In genomic region chr10:102615361-102615760, GRCh38 we compare ENCODE assay signal across 9 cellular contexts. TPM values are rescaled to one million over a fixed set of nuclear protein-coding genes. Genes with fewer than 3 reads are reported as not detected.
DNase-seq lines count a peak whose midpoint lies in the region; ATAC-seq and TF ChIP-seq lines count a peak whose summit lies in the region.
"Had no signal": no experiment of that assay in that cellular context is flagged by ENCODE, and none has a peak within 500 bp of the region (broad histone marks: within the 10 kb centered on the region; RNA-seq: fewer than 3 reads in every experiment).

No MANE protein-coding gene starts in this region.

- peak overlapping the region; percentile 17 to 22 for H3K27ac ChIP-seq in lung (ENCODE audit: low read depth in 1 of 2, low read length in 1 of 2)

- H3K27me3 ChIP-seq in BJ (ENCODE audit: control insufficient read depth, insufficient read depth, low read length) (no peaks in the 10 kb centered on the region), lung (ENCODE audit: control insufficient read depth, insufficient read depth) (no peaks in the 10 kb centered on the region)

- H3K4me1 ChIP-seq in lung (ENCODE audit: control insufficient read depth in 2 of 2, insufficient read depth in 2 of 2, low read length in 2 of 2) = peaks cover 5 to 31% of the 10 kb centered on the region in 2 donors

- H3K36me3 ChIP-seq in BJ (ENCODE audit: control insufficient read depth, insufficient read depth, low read length) = peaks cover 16% of the 10 kb centered on the region
- H3K36me3 ChIP-seq in lung (ENCODE audit: control insufficient read depth in 2 of 2, insufficient read depth in 2 of 2, low read length in 2 of 2) = peaks cover 0 to 12% of the 10 kb centered on the region in 2 donors

- CTCF ChIA-PET in BJ (lab: Yijun Ruan, JAX) = interaction anchor here (0.9 to 1.4 kb wide), 5 partner anchors 9 to 35 kb away, joined by 3 to 7 read pairs (median 4); no protein-coding TSS in a partner anchor
- CTCF ChIA-PET in HEK293T (lab: Yijun Ruan, JAX) = interaction anchor here (1.0 to 1.8 kb wide), 4 partner anchors 12 to 99 kb away, joined by 3 to 15 read pairs (median 7); partner anchors contain the start of gene ARL3

- in situ Hi-C loops in astrocyte of the cerebellum (cut with HindIII; ENCODE audit: low sequenced_read_pairs) = no loop called here

- no peak overlapping the region for H3K4me3 ChIP-seq in BJ (ENCODE audit: low read depth, low read length)
- no peak overlapping the region for H3K4me3 ChIP-seq in astrocyte of the cerebellum (ENCODE audit: low read depth, low read length)
- H3K4me3 ChIP-seq in lung = no peak overlapping the region

- POLR2A ChIA-PET in BJ (lab: Charles Lee) (no interaction called here), HEK293T (lab: Yijun Ruan, JAX) (interaction anchor here (1.0 to 1.4 kb wide), 2 partner anchors 29 to 31 kb away, joined by 4 to 5 read pairs; partner anchors contain the start of gene TRIM8)

- 69 to 74% methylated on average over 7 of the region's 7 CpGs for WGBS in lung, 2 donors

- DNase-seq in BJ (ENCODE audit: low read depth) = no peak
- peak; percentile 66 for DNase-seq in HEK293T (ENCODE audit: extremely low spot score)
- no peak for DNase-seq in astrocyte of the cerebellum (ENCODE audit: low read depth)
- DNase-seq in lung (ENCODE audit: low spot score) = no peak
- DNase-seq in mucosa of gallbladder (ENCODE audit: low spot score) = no peak
- no peak for DNase-seq in DMS79 (lab: John Stamatoyannopoulos, UW)
- no peak for DNase-seq in stimulated activated naive CD4-positive, alpha-beta T cell treated with Interleukin-2 at 50 U/mL for 16 hours (lab: John Stamatoyannopoulos, UW)
- DNase-seq: activated CD4-positive, alpha-beta T cell treated with anti-CD3 and anti-CD28 coated beads, Interleukin-2, amount 10 ng/mL, durations not matched to agents 24 days and 14 days had no signal

- ATAC-seq in lung (ENCODE audit: insufficient read depth, low FRiP score) = no peak
- ATAC-seq in GM18907 (IDR thresholded peaks at IDR 0.05; ENCODE audit: unreplicated experiment) = no peak

- H3K9me3 ChIP-seq in lung (ENCODE audit: control insufficient read depth in 2 of 2, insufficient read depth in 1 of 2, low read length in 1 of 2) = no peaks in the 10 kb centered on the region

- TF ChIP-seq CTCF in BJ (IDR thresholded peaks at IDR 0.05; ENCODE audit: insufficient read depth, low read depth, low read length) (peak; percentile 40; the same call in 1 of the 2 replicates), astrocyte of the cerebellum (IDR thresholded peaks at IDR 0.05; ENCODE audit: low read depth, low read length, missing control alignments) (peak; percentile 47), lung (IDR thresholded peaks at IDR 0.05; ENCODE audit: control extremely low read depth, extremely low read depth) (no peak)

TF ChIP-seq in HEK293T, 16 proteins besides CTCF, POLR2A, EP300 and RAD21:
- TF ChIP-seq L3MBTL2 (conservative IDR thresholded peaks at IDR 0.05) (no peak), FOXK2 (IDR thresholded peaks at IDR 0.05) (no peak), ZNF384 (IDR thresholded peaks at IDR 0.05) (no peak), BHLHE40 (IDR thresholded peaks at IDR 0.05; ENCODE audit: borderline replicate concordance) (no peak), SUZ12 (IDR thresholded peaks at IDR 0.05) (no peak), NFRKB (IDR thresholded peaks at IDR 0.05) (no peak)

RNA-seq across cellular contexts. Expression of gene TRIM8, which starts 28.9 kb away (rescaled TPM):
- 60.4 and 105 TPM in 2 replicates for polyA plus RNA-seq in BJ (2011; rRNA removed)
- polyA minus RNA-seq in BJ (2011; rRNA and poly(A)+ RNA removed) = 45.1 and 46.2 TPM in 2 replicates
- 100 to 1,000 TPM; 136 to 173 TPM for total RNA-seq in lung
- polyA plus RNA-seq in lung = 100 to 1,000 TPM in 1 of 2 donors, 10 to 100 TPM in 1; 81.5 to 104 TPM
- 129 TPM for total RNA-seq in mucosa of gallbladder
